In genomic region chr20:19767070-19767469, GRCh38 we compare ENCODE assay signal across 33 cellular contexts. TPM values are rescaled to one million over a fixed set of nuclear protein-coding genes. Genes with fewer than 3 reads are reported as not detected.
DNase-seq lines count a peak whose midpoint lies in the region; FAIRE-seq and TF ChIP-seq lines count a peak whose summit lies in the region.
"Had no signal": no experiment of that assay in that cellular context is flagged by ENCODE, and none has a peak within 500 bp of the region (broad histone marks: within the 10 kb centered on the region; RNA-seq: fewer than 3 reads in every experiment).

No MANE protein-coding gene starts in this region.

- H3K36me3 ChIP-seq in Caco-2 (ENCODE audit: control insufficient read depth, insufficient read depth, low read length) (no peaks in the 10 kb centered on the region; the same call in 1 of the 2 replicates), PC-9 (ENCODE audit: low read depth) (no peaks in the 10 kb centered on the region), tibial artery (peaks cover 0 to 5% (median 0%) of the 10 kb centered on the region in 3 donors)
- H3K36me3 ChIP-seq: gastrocnemius medialis, sigmoid colon, vagina had no signal

- CTCF ChIA-PET in Caco-2 (lab: Charles Lee): interaction anchor here (0.5 to 1.5 kb wide), 3 partner anchors 9 to 53 kb away, joined by 3 to 5 read pairs (median 4); no protein-coding TSS in a partner anchor
- CTCF ChIA-PET in PC-9 (lab: Charles Lee): interaction anchor here (1.8 kb wide), 1 partner anchor 19 kb away, joined by 4 read pairs; no protein-coding TSS in a partner anchor

- POLR2A ChIA-PET in Caco-2 (lab: Charles Lee): interaction anchor here (1.5 kb wide), 1 partner anchor 9 kb away, joined by 7 read pairs; the partner anchor contains the start of gene RIN2
- POLR2A ChIA-PET in PC-9 (lab: Charles Lee; ENCODE audit: unreplicated experiment): interaction anchor here (0.6 to 0.7 kb wide), 4 partner anchors 15 to 307 kb away, joined by 3 to 5 read pairs (median 3); partner anchors contain the start of genes CFAP61 and CRNKL1

- H3K9me2 ChIP-seq in PC-9 (ENCODE audit: insufficient read depth): no peaks in the 10 kb centered on the region
- H3K9me2 ChIP-seq: SK-N-SH had no signal

- intact Hi-C loops in Caco-2 (cut with micrococcal nuclease; ENCODE audit: unreplicated experiment): loop anchor here (1.0 to 2.0 kb wide), 3 partner anchors 8 to 52 kb away; partner anchors contain the start of gene RIN2
- intact Hi-C loops in PC-9 (cut with micrococcal nuclease; ENCODE audit: unreplicated experiment): loop anchor here (1.0 kb wide), 2 partner anchors 8 to 17 kb away; no protein-coding TSS in a partner anchor
- intact Hi-C loops in tibial artery (cut with DNase I; ENCODE audit: low total_unique reads): no loop called here
- intact Hi-C loops in posterior vena cava (cut with DNase I): no loop called here

- no peaks in the 10 kb centered on the region for H3K27me3 ChIP-seq in Caco-2 (replicated peaks; ENCODE audit: control insufficient read depth, insufficient read depth, low read length)
- no peaks in the 10 kb centered on the region for H3K27me3 ChIP-seq in PC-9 (ENCODE audit: insufficient read depth, low read depth)
- H3K27me3 ChIP-seq in tibial artery: no peaks in the 10 kb centered on the region
- H3K27me3 ChIP-seq: gastrocnemius medialis, sigmoid colon, vagina had no signal

- H3K9me3 ChIP-seq in Caco-2: no peaks in the 10 kb centered on the region
- no peaks in the 10 kb centered on the region for H3K9me3 ChIP-seq in PC-9 (ENCODE audit: insufficient read depth, low read depth)
- H3K9me3 ChIP-seq in tibial artery: no peaks in the 10 kb centered on the region
- H3K9me3 ChIP-seq: A549, gastrocnemius medialis, mucosa of descending colon, sigmoid colon, SK-N-SH, vagina had no signal

- no peaks in the 10 kb centered on the region for H3K27me3 Mint-ChIP-seq in Caco-2 (ENCODE audit: insufficient read depth, unreplicated experiment)
- peaks cover 11% of the 10 kb centered on the region for H3K27me3 Mint-ChIP-seq in glutamatergic neuron (ENCODE audit: unreplicated experiment)
- H3K27me3 Mint-ChIP-seq in neural crest cell (ENCODE audit: low read depth): no peaks in the 10 kb centered on the region

- peak; percentile 89 to 92 for DNase-seq in Caco-2
- peak; percentile 77 to 97 for DNase-seq in PC-9
- DNase-seq in glutamatergic neuron: no peak
- no peak for DNase-seq in neural crest cell (ENCODE audit: low read depth, low spot score)
- no peak for DNase-seq in tibial artery
- DNase-seq in posterior vena cava (ENCODE audit: low spot score): no peak
- DNase-seq in urothelium cell line (ENCODE audit: low spot score): no peak
- no peak for DNase-seq in NCI-H187 (lab: John Stamatoyannopoulos, UW)
- DNase-seq: activated CD4-positive, alpha-beta T cell treated with anti-CD3 and anti-CD28 coated beads for 4 hours; activated T-cell treated with anti-CD3 and anti-CD28 coated beads for 4 hours; anterior cingulate cortex; caudate nucleus; CD4-positive, alpha-beta memory T cell; cortex of kidney; DMS 273 treated with DMSO at 0.1 percent for 48 hours; EL; gastrocnemius medialis; mucosa of descending colon; NCI-H1092 treated with DMSO at 0.1 percent for 48 hours; NCI-H2029; NCI-H226; NCI-H69; posterior cingulate gyrus; sigmoid colon; SK-N-SH; stimulated activated naive B cell treated with anti-CD40 and anti-IgM and Interleukin-4, amounts not matched to agents 10 μg/mL and 1 μg/mL and 100 μg/mL, for 72 hours; T-helper 17 cell had no signal

- BruUV-seq in Caco-2 (replicated peaks; lab: Mats Ljungman, UMichigan) (no TSS peak), PC-9 (replicated peaks; lab: Mats Ljungman, UMichigan) (no TSS peak)

- H3K4me1 ChIP-seq in Caco-2: peaks cover 65% of the 10 kb centered on the region
- H3K4me1 ChIP-seq in PC-9 (replicated peaks; ENCODE audit: insufficient read depth): peaks cover 56% of the 10 kb centered on the region
- H3K4me1 ChIP-seq in tibial artery: peaks cover 0 to 10% (median 0%) of the 10 kb centered on the region in 4 donors

- peak overlapping the region; percentile 75 for H3K4me2 ChIP-seq in PC-9
- H3K4me2 ChIP-seq: A549, GM23338, SK-N-SH had no signal

- peak overlapping the region; percentile 69 for H3K4me3 Mint-ChIP-seq in Caco-2 (ENCODE audit: unreplicated experiment)
- H3K4me3 Mint-ChIP-seq in glutamatergic neuron (ENCODE audit: unreplicated experiment): peak overlapping the region; percentile 23
- no peak overlapping the region for H3K4me3 Mint-ChIP-seq in neural crest cell
- H3K4me3 Mint-ChIP-seq: activated naive CD8-positive, alpha-beta T cell; CD4-positive, alpha-beta memory T cell; GM23338; IgD-negative memory B cell; stimulated activated naive B cell treated with anti-CD40 and anti-IgM and Interleukin-4, amounts not matched to agents 10 μg/mL and 1 μg/mL and 100 μg/mL, for 72 hours; T-helper 17 cell had no signal

- peak overlapping the region; percentile 100 for H3K27ac Mint-ChIP-seq in Caco-2 (ENCODE audit: unreplicated experiment)
- peak overlapping the region; percentile 90 for H3K27ac Mint-ChIP-seq in glutamatergic neuron (ENCODE audit: unreplicated experiment)
- peak overlapping the region; percentile 43 for H3K27ac Mint-ChIP-seq in neural crest cell (ENCODE audit: unreplicated experiment)
- H3K27ac Mint-ChIP-seq: activated naive CD8-positive, alpha-beta T cell; CD4-positive, alpha-beta memory T cell; GM23338; IgD-negative memory B cell; stimulated activated naive B cell treated with anti-CD40 and anti-IgM and Interleukin-4, amounts not matched to agents 10 μg/mL and 1 μg/mL and 100 μg/mL, for 72 hours; T-helper 17 cell had no signal

- H2AFZ ChIP-seq in PC-9: peak overlapping the region; percentile 78
- H2AFZ ChIP-seq: GM23338 had no signal

- no peak for FAIRE-seq in urothelium cell line (lab: Jason Lieb, UNC)
- FAIRE-seq: A549, GM12892 had no signal

- no peak overlapping the region for H3K4me3 ChIP-seq in Caco-2 (ENCODE audit: low read depth, low read length)
- peak overlapping the region; percentile 20; the same call in 1 of the 2 replicates for H3K4me3 ChIP-seq in PC-9
- no peak overlapping the region for H3K4me3 ChIP-seq in tibial artery
- H3K4me3 ChIP-seq: A549, gastrocnemius medialis, GM23338, mucosa of descending colon, sigmoid colon, vagina had no signal

- TF ChIP-seq CTCF in Caco-2 (IDR thresholded peaks at IDR 0.05; ENCODE audit: insufficient read depth in 1 of 2, low read depth in 1 of 2, low read length in 1 of 2, severe bottlenecking in 1 of 2, unreplicated experiment in 1 of 2): no peak
- no peak for TF ChIP-seq CTCF in PC-9 (conservative IDR thresholded peaks at IDR 0.05)
- TF ChIP-seq CTCF in glutamatergic neuron (IDR thresholded peaks at IDR 0.05; ENCODE audit: partially characterized antibody, unreplicated experiment): no peak
- TF ChIP-seq CTCF in neural crest cell (conservative IDR thresholded peaks at IDR 0.05): no peak
- no peak for TF ChIP-seq CTCF in tibial artery (IDR thresholded peaks at IDR 0.05)

- peaks cover 70% of the 10 kb centered on the region for H3K4me1 Mint-ChIP-seq in Caco-2 (ENCODE audit: low read depth, unreplicated experiment)
- H3K4me1 Mint-ChIP-seq in glutamatergic neuron (ENCODE audit: low read depth, unreplicated experiment): peaks cover 78% of the 10 kb centered on the region
- peaks cover 27% of the 10 kb centered on the region for H3K4me1 Mint-ChIP-seq in neural crest cell
- H3K4me1 Mint-ChIP-seq: CD4-positive, alpha-beta memory T cell; T-helper 17 cell had no signal

- peaks cover 20% of the 10 kb centered on the region for H3K79me2 ChIP-seq in PC-9 (ENCODE audit: low read depth)

- H3F3A ChIP-seq in PC-9 (ENCODE audit: insufficient read depth, low read depth): peaks cover 24% of the 10 kb centered on the region

- H3K36me3 Mint-ChIP-seq in Caco-2 (ENCODE audit: insufficient read depth, unreplicated experiment): peaks cover 20% of the 10 kb centered on the region
- H3K36me3 Mint-ChIP-seq in glutamatergic neuron (ENCODE audit: unreplicated experiment): peaks cover 5% of the 10 kb centered on the region
- H3K36me3 Mint-ChIP-seq in neural crest cell (ENCODE audit: low read depth): no peaks in the 10 kb centered on the region
- H3K36me3 Mint-ChIP-seq: activated naive CD8-positive, alpha-beta T cell; CD4-positive, alpha-beta memory T cell; IgD-negative memory B cell had no signal

- no peaks in the 10 kb centered on the region for H3K9me3 Mint-ChIP-seq in Caco-2 (ENCODE audit: unreplicated experiment)
- H3K9me3 Mint-ChIP-seq in glutamatergic neuron (ENCODE audit: unreplicated experiment): peaks cover 13% of the 10 kb centered on the region
- H3K9me3 Mint-ChIP-seq in neural crest cell: no peaks in the 10 kb centered on the region
- H3K9me3 Mint-ChIP-seq: GM23338; IgD-negative memory B cell; stimulated activated naive B cell treated with anti-CD40 and anti-IgM and Interleukin-4, amounts not matched to agents 10 μg/mL and 1 μg/mL and 100 μg/mL, for 72 hours had no signal

- peak overlapping the region; percentile 97 for H3K27ac ChIP-seq in PC-9
- no peak overlapping the region for H3K27ac ChIP-seq in tibial artery
- H3K27ac ChIP-seq: A549, gastrocnemius medialis, sigmoid colon, vagina had no signal

- H4K20me1 ChIP-seq in PC-9 (ENCODE audit: insufficient read depth): no peaks in the 10 kb centered on the region

RNA-seq across cellular contexts. Expression of gene RIN2, which starts 9.0 kb away (rescaled TPM):
- total RNA-seq in Caco-2 (2022) (35.2 and 36.7 TPM in 2 replicates), PC-9 (2021) (39.0 and 46.2 TPM in 2 replicates), glutamatergic neuron (ENCODE audit: unreplicated experiment) (108 TPM), neural crest cell (19.9 and 22.1 TPM in 2 replicates), posterior vena cava (10 to 100 TPM; 49.2 to 68.0 TPM)

Comparison
In these comparisons a context has a peak if more than half of its experiments do, and no peak if none do; other contexts are left out.
1. DNase-seq: peak in Caco-2 (2 of 2) and PC-9 (2 of 2); none in glutamatergic neuron (single experiment), neural crest cell (single experiment), tibial artery (0 of 2), posterior vena cava (single experiment), urothelium cell line (single experiment) and NCI-H187 (0 of 2).
2. H3K27ac Mint-ChIP-seq: peak in every context shown above with its lines; median percentile 100 in Caco-2; 90 in glutamatergic neuron; 43 in neural crest cell.
3. intact Hi-C loops: an anchor here in Caco-2 (1.0 to 2.0 kb wide) and PC-9 (1.0 kb wide); none called in tibial artery and posterior vena cava.